Comparison of ENCODE assay signal across 1 cellular context in the genomic region with DNA sequence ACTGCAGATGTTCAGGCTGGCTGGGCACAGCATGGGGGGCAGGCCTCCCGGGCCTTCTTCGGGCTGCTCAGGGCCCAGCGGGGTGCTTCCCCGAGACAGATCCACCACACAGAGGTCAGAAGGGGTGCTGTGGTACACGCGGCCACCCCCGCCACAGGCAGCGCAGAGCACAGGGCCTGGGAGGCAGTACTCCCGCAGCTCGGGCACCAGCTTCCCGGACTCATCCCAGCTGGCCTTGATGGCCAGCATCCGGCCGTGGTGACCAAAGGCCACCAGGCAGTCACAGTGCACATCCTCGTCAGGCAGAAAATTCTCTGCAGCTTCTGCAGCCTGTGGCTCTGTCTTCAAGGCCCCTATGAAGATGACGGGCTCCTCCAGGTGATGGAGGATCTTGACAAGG.
TF ChIP-seq lines count a peak whose summit lies in the region.

No MANE protein-coding gene starts in this region.

TF ChIP-seq in GM12878, 131 proteins besides CTCF, POLR2A, EP300 and RAD21:
- TF ChIP-seq, protein P1, sequence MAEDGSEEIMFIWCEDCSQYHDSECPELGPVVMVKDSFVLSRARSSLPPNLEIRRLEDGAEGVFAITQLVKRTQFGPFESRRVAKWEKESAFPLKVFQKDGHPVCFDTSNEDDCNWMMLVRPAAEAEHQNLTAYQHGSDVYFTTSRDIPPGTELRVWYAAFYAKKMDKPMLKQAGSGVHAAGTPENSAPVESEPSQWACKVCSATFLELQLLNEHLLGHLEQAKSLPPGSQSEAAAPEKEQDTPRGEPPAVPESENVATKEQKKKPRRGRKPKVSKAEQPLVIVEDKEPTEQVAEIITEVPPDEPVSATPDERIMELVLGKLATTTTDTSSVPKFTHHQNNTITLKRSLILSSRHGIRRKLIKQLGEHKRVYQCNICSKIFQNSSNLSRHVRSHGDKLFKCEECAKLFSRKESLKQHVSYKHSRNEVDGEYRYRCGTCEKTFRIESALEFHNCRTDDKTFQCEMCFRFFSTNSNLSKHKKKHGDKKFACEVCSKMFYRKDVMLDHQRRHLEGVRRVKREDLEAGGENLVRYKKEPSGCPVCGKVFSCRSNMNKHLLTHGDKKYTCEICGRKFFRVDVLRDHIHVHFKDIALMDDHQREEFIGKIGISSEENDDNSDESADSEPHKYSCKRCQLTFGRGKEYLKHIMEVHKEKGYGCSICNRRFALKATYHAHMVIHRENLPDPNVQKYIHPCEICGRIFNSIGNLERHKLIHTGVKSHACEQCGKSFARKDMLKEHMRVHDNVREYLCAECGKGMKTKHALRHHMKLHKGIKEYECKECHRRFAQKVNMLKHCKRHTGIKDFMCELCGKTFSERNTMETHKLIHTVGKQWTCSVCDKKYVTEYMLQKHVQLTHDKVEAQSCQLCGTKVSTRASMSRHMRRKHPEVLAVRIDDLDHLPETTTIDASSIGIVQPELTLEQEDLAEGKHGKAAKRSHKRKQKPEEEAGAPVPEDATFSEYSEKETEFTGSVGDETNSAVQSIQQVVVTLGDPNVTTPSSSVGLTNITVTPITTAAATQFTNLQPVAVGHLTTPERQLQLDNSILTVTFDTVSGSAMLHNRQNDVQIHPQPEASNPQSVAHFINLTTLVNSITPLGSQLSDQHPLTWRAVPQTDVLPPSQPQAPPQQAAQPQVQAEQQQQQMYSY (CRISPR knock-in tag; IDR thresholded peaks at IDR 0.05) = no peak
- no peak for TF ChIP-seq CHD1 (IDR thresholded peaks at IDR 0.05; ENCODE audit: low read depth, low read length)
- TF ChIP-seq, protein P2, sequence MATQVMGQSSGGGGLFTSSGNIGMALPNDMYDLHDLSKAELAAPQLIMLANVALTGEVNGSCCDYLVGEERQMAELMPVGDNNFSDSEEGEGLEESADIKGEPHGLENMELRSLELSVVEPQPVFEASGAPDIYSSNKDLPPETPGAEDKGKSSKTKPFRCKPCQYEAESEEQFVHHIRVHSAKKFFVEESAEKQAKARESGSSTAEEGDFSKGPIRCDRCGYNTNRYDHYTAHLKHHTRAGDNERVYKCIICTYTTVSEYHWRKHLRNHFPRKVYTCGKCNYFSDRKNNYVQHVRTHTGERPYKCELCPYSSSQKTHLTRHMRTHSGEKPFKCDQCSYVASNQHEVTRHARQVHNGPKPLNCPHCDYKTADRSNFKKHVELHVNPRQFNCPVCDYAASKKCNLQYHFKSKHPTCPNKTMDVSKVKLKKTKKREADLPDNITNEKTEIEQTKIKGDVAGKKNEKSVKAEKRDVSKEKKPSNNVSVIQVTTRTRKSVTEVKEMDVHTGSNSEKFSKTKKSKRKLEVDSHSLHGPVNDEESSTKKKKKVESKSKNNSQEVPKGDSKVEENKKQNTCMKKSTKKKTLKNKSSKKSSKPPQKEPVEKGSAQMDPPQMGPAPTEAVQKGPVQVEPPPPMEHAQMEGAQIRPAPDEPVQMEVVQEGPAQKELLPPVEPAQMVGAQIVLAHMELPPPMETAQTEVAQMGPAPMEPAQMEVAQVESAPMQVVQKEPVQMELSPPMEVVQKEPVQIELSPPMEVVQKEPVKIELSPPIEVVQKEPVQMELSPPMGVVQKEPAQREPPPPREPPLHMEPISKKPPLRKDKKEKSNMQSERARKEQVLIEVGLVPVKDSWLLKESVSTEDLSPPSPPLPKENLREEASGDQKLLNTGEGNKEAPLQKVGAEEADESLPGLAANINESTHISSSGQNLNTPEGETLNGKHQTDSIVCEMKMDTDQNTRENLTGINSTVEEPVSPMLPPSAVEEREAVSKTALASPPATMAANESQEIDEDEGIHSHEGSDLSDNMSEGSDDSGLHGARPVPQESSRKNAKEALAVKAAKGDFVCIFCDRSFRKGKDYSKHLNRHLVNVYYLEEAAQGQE (IDR thresholded peaks at IDR 0.05; ENCODE audit: low read depth, low read length) = no peak
- TF ChIP-seq YBX1 (IDR thresholded peaks at IDR 0.05) = no peak
- no peak for TF ChIP-seq FOXM1 (IDR thresholded peaks at IDR 0.05; ENCODE audit: low read depth, low read length)
- no peak for TF ChIP-seq KDM1A (IDR thresholded peaks at IDR 0.05; ENCODE audit: borderline replicate concordance)
- TF ChIP-seq SP1 (IDR thresholded peaks at IDR 0.05; ENCODE audit: low read depth, low read length) = no peak
- no peak for TF ChIP-seq TCF7 (IDR thresholded peaks at IDR 0.05; ENCODE audit: borderline replicate concordance)
TF ChIP-seq in GM12878: peak in this region for 0.
